22 cellular contexts compared by ENCODE assay signal in the genomic region with DNA sequence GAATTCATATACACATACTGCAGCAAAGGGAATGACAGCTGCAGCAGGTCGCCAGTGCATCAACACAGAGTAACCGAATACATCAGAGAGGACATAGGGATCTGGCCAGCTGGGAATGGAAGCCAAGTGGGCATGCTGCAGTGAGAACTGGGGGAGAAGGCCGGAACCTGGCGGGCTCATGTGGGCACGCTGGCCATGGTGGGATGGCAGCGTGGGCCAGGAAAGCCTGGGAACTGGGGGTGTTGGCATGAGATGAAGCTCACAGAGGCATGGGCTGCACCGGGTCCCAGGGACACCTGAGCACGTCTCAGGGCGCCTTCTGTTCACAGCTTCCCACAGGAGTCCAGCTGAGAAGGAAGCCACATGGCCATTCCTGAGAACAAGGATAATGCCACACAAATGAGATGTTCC.
"Had no signal": no experiment of that assay in that cellular context is flagged by ENCODE, and none has a peak within 500 bp of the region (broad histone marks: within the 10 kb centered on the region; RNA-seq: fewer than 3 reads in every experiment).

No MANE protein-coding gene starts in this region.

- H3K4me1 ChIP-seq: colonic mucosa, right lobe of liver, spleen, upper lobe of right lung had no signal

- H3K36me3 Mint-ChIP-seq: activated naive CD4-positive, alpha-beta T cell treated with anti-CD3 and anti-CD28 coated beads, Interleukin-2, amount 50 U/mL, for 24 hours; brain; neural progenitor cell had no signal

- H3K4me1 Mint-ChIP-seq: activated naive CD4-positive, alpha-beta T cell treated with anti-CD3 and anti-CD28 coated beads, Interleukin-2, amount 50 U/mL, for 24 hours had no signal

- ATAC-seq: activated CD8-positive, alpha-beta T cell treated with anti-CD3 and anti-CD28 coated beads, Interleukin-2, amount 10 ng/mL, durations not matched to agents 7 days and 5 days; upper lobe of right lung had no signal

- H3K4me3 Mint-ChIP-seq: activated CD8-positive, alpha-beta T cell treated with anti-CD3 and anti-CD28 coated beads, Interleukin-2, amount 10 ng/mL, durations not matched to agents 7 days and 5 days; activated naive CD4-positive, alpha-beta T cell treated with anti-CD3 and anti-CD28 coated beads, Interleukin-2, amount 50 U/mL, for 24 hours; activated T-helper 1 cell treated with anti-CD3 and anti-CD28 coated beads, Interleukin-12 subunit alpha, Interleukin-12 subunit beta, Interleukin-2, Interleukin-4 antibody, amounts not matched to agents 30 ng/mL and 10 ng/mL and 1 ng/mL, durations not matched to agents 14 hours and 24 hours and 36 hours; neural progenitor cell had no signal

- H3K27ac Mint-ChIP-seq: activated CD8-positive, alpha-beta T cell treated with anti-CD3 and anti-CD28 coated beads, Interleukin-2, amount 10 ng/mL, durations not matched to agents 7 days and 5 days; activated naive CD4-positive, alpha-beta T cell treated with anti-CD3 and anti-CD28 coated beads, Interleukin-2, amount 50 U/mL, for 24 hours; activated T-helper 1 cell treated with anti-CD3 and anti-CD28 coated beads, Interleukin-12 subunit alpha, Interleukin-12 subunit beta, Interleukin-2, Interleukin-4 antibody, amounts not matched to agents 30 ng/mL and 10 ng/mL and 1 ng/mL, durations not matched to agents 14 hours and 24 hours and 36 hours had no signal

- H3K9me3 ChIP-seq: colonic mucosa, esophagus muscularis mucosa, pancreas, right lobe of liver, thoracic aorta, upper lobe of right lung had no signal

- H3K9ac ChIP-seq: neural progenitor cell had no signal

- H3K4me2 ChIP-seq: neural progenitor cell had no signal

- H3K27me3 ChIP-seq: colonic mucosa, esophagus muscularis mucosa, neural progenitor cell, pancreas, right lobe of liver, upper lobe of right lung had no signal

- H3K27ac ChIP-seq: colonic mucosa, esophagus muscularis mucosa, neural progenitor cell, pancreas, right lobe of liver, spleen, thoracic aorta, upper lobe of right lung had no signal

- H2AFZ ChIP-seq: neural progenitor cell had no signal

- H3K4me3 ChIP-seq: colonic mucosa, esophagus muscularis mucosa, neural progenitor cell, pancreas, right lobe of liver, spleen, thoracic aorta, upper lobe of right lung had no signal

- DNase-seq: activated CD4-positive, alpha-beta T cell treated with anti-CD3 and anti-CD28 coated beads for 1 hour; activated CD4-positive, alpha-beta T cell treated with anti-CD3 and anti-CD28 coated beads, Interleukin-2, amount 50 U/mL, for 1 hour; activated CD8-positive, alpha-beta T cell treated with anti-CD3 and anti-CD28 coated beads, Interleukin-2, amount 10 ng/mL, durations not matched to agents 7 days and 5 days; activated gamma-delta T cell treated with Interleukin-2 at 50 U/mL for 16 hours; colonic mucosa; hippocampal formation; kidney glomerular epithelial cell; left ventricle myocardium superior; midbrain; pancreas; right lobe of liver; spleen; stimulated activated CD4-positive, alpha-beta T cell treated with anti-CD3 and anti-CD28 coated beads, Interleukin-4, amount 100 ng/mL, for 24 hours; stimulated activated naive CD4-positive, alpha-beta T cell treated with Interleukin-2 at 50 U/mL for 16 hours; T-helper 9 cell; upper lobe of right lung had no signal

- H3K36me3 ChIP-seq: colonic mucosa, esophagus muscularis mucosa, neural progenitor cell, pancreas, right lobe of liver, spleen, thoracic aorta, upper lobe of right lung had no signal

- H3K9me3 Mint-ChIP-seq: activated naive CD4-positive, alpha-beta T cell treated with anti-CD3 and anti-CD28 coated beads, Interleukin-2, amount 50 U/mL, for 24 hours; activated T-helper 1 cell treated with anti-CD3 and anti-CD28 coated beads, Interleukin-12 subunit alpha, Interleukin-12 subunit beta, Interleukin-2, Interleukin-4 antibody, amounts not matched to agents 30 ng/mL and 10 ng/mL and 1 ng/mL, durations not matched to agents 14 hours and 24 hours and 36 hours had no signal
